Comparison of ENCODE assay signal across 8 cellular contexts in the genomic region with DNA sequence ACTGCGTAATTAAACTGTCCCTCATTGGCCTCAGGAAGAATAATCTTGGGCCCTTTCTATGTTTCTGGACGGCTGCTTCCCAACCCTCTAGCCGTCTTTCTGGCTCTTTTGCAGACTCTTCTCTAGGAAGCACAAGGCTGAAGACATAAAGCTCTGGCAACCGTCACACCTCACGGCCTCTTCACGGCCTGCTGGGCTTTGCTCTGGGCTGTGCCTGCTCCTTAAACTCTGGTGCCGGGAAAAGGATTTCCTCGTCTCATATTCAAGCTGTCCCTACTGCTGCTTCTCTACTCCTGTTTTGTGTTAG. TPM values are rescaled to one million over a fixed set of nuclear protein-coding genes. Genes with fewer than 3 reads are reported as not detected.
DNase-seq lines count a peak whose midpoint lies in the region; ATAC-seq and TF ChIP-seq lines count a peak whose summit lies in the region.
"Had no signal": no experiment of that assay in that cellular context is flagged by ENCODE, and none has a peak within 500 bp of the region (broad histone marks: within the 10 kb centered on the region; RNA-seq: fewer than 3 reads in every experiment).

No MANE protein-coding gene starts in this region.

- POLR2A ChIA-PET in RWPE1 (lab: Yijun Ruan, JAX; ENCODE audit: low non-redundant PET) = no interaction called here

- intact Hi-C loops in activated T-helper 1 cell treated with anti-CD3 and anti-CD28 coated beads, Interleukin-12 subunit alpha, Interleukin-12 subunit beta, Interleukin-2, Interleukin-4 antibody, amounts not matched to agents 30 ng/mL and 10 ng/mL and 1 ng/mL, durations not matched to agents 14 hours and 24 hours and 36 hours (cut with micrococcal nuclease) = loop anchor here (2.0 kb wide), 1 partner anchor 65 kb away; no protein-coding TSS in a partner anchor

- no peak for TF ChIP-seq CTCF in HL-60 (IDR thresholded peaks at IDR 0.05; ENCODE audit: insufficient read depth, low read length)
- TF ChIP-seq CTCF in suprapubic skin (IDR thresholded peaks at IDR 0.05) = no peak
- TF ChIP-seq CTCF in foreskin keratinocyte (conservative IDR thresholded peaks at IDR 0.05) = no peak
- TF ChIP-seq CTCF in RWPE1 (conservative IDR thresholded peaks at IDR 0.05; ENCODE audit: low read depth) = no peak

- peak overlapping the region; percentile 94 for H3K4me3 Mint-ChIP-seq in activated T-helper 1 cell treated with anti-CD3 and anti-CD28 coated beads, Interleukin-12 subunit alpha, Interleukin-12 subunit beta, Interleukin-2, Interleukin-4 antibody, amounts not matched to agents 30 ng/mL and 10 ng/mL and 1 ng/mL, durations not matched to agents 14 hours and 24 hours and 36 hours

- CTCF ChIA-PET in RWPE1 (lab: Yijun Ruan, JAX) = no interaction called here

- ATAC-seq in foreskin keratinocyte = no peak
- ATAC-seq: HCT116 had no signal

- H3K27ac ChIP-seq in HL-60 (replicated peaks) (peak overlapping the region; percentile 97), suprapubic skin (peak overlapping the region; percentile 79), foreskin keratinocyte (no peak overlapping the region), RWPE1 (no peak overlapping the region)

- H3K4me3 ChIP-seq in HL-60 (replicated peaks; ENCODE audit: insufficient read depth, low read length) (peak overlapping the region; percentile 50), suprapubic skin (peak overlapping the region; percentile 41), H7 (ENCODE audit: insufficient read depth, low read depth, low read length) (no peak overlapping the region)

- H3K27ac Mint-ChIP-seq in activated T-helper 1 cell treated with anti-CD3 and anti-CD28 coated beads, Interleukin-12 subunit alpha, Interleukin-12 subunit beta, Interleukin-2, Interleukin-4 antibody, amounts not matched to agents 30 ng/mL and 10 ng/mL and 1 ng/mL, durations not matched to agents 14 hours and 24 hours and 36 hours = peak overlapping the region; percentile 98

- H3K27me3 Mint-ChIP-seq in activated T-helper 1 cell treated with anti-CD3 and anti-CD28 coated beads, Interleukin-12 subunit alpha, Interleukin-12 subunit beta, Interleukin-2, Interleukin-4 antibody, amounts not matched to agents 30 ng/mL and 10 ng/mL and 1 ng/mL, durations not matched to agents 14 hours and 24 hours and 36 hours (ENCODE audit: insufficient read depth) = no peaks in the 10 kb centered on the region

- 57% methylated on average over 8 of the region's 8 CpGs for WGBS in suprapubic skin

- DNase-seq in HL-60 (ENCODE audit: low read depth in 1 of 2, low spot score in 1 of 2) = peak in 1 of 2 experiments; percentile 15
- no peak for DNase-seq in activated T-helper 1 cell treated with anti-CD3 and anti-CD28 coated beads, Interleukin-12 subunit alpha, Interleukin-12 subunit beta, Interleukin-2, Interleukin-4 antibody, amounts not matched to agents 30 ng/mL and 10 ng/mL and 1 ng/mL, durations not matched to agents 14 hours and 24 hours and 36 hours (ENCODE audit: low spot score)
- DNase-seq in kidney tubule cell (ENCODE audit: low spot score) = peak; percentile 78
- no peak for DNase-seq in suprapubic skin (ENCODE audit: low spot score in 2 of 2)
- DNase-seq in foreskin keratinocyte = no peak
- no peak for DNase-seq in H7
- DNase-seq in RWPE1 (ENCODE audit: low spot score) = no peak

- no peak for TF ChIP-seq POLR2A in suprapubic skin (IDR thresholded peaks at IDR 0.05)

- peaks cover 81% of the 10 kb centered on the region for H3K4me1 Mint-ChIP-seq in activated T-helper 1 cell treated with anti-CD3 and anti-CD28 coated beads, Interleukin-12 subunit alpha, Interleukin-12 subunit beta, Interleukin-2, Interleukin-4 antibody, amounts not matched to agents 30 ng/mL and 10 ng/mL and 1 ng/mL, durations not matched to agents 14 hours and 24 hours and 36 hours (ENCODE audit: low read depth)

- peaks cover 49% of the 10 kb centered on the region for H3K4me1 ChIP-seq in suprapubic skin
- H3K4me1 ChIP-seq in foreskin keratinocyte = no peaks in the 10 kb centered on the region

- H3K36me3 ChIP-seq in suprapubic skin (no peaks in the 10 kb centered on the region), H7 (replicated peaks; ENCODE audit: control insufficient read depth, insufficient read depth, low read length) (no peaks in the 10 kb centered on the region)

- no peaks in the 10 kb centered on the region for H3K9me3 ChIP-seq in suprapubic skin

- H3K27me3 ChIP-seq in HL-60 (ENCODE audit: insufficient read depth, poor library complexity, severe bottlenecking) (no peaks in the 10 kb centered on the region), suprapubic skin (no peaks in the 10 kb centered on the region), foreskin keratinocyte (no peaks in the 10 kb centered on the region), H7 (ENCODE audit: control insufficient read depth, insufficient read depth, low read length) (no peaks in the 10 kb centered on the region)

- H3K9me3 Mint-ChIP-seq in activated T-helper 1 cell treated with anti-CD3 and anti-CD28 coated beads, Interleukin-12 subunit alpha, Interleukin-12 subunit beta, Interleukin-2, Interleukin-4 antibody, amounts not matched to agents 30 ng/mL and 10 ng/mL and 1 ng/mL, durations not matched to agents 14 hours and 24 hours and 36 hours = peaks cover 3% of the 10 kb centered on the region

- peaks cover 40% of the 10 kb centered on the region for H3K36me3 Mint-ChIP-seq in activated T-helper 1 cell treated with anti-CD3 and anti-CD28 coated beads, Interleukin-12 subunit alpha, Interleukin-12 subunit beta, Interleukin-2, Interleukin-4 antibody, amounts not matched to agents 30 ng/mL and 10 ng/mL and 1 ng/mL, durations not matched to agents 14 hours and 24 hours and 36 hours (ENCODE audit: low read depth)

- TF ChIP-seq EP300 in suprapubic skin (IDR thresholded peaks at IDR 0.05) = no peak

RNA-seq across cellular contexts. Expression of a gene that starts 36.0 kb away (rescaled TPM):
- 340 and 367 TPM in 2 replicates for total RNA-seq in activated T-helper 1 cell treated with anti-CD3 and anti-CD28 coated beads, Interleukin-12 subunit alpha, Interleukin-12 subunit beta, Interleukin-2, Interleukin-4 antibody, amounts not matched to agents 30 ng/mL and 10 ng/mL and 1 ng/mL, durations not matched to agents 14 hours and 24 hours and 36 hours
- 10 to 100 TPM in 1 of 4 donors, 1 to 10 TPM in 3; 4.8 to 21.8 (median 7.3) TPM for total RNA-seq in suprapubic skin
- total RNA-seq in foreskin keratinocyte = 5.2 and 5.8 TPM in 2 replicates
- polyA plus RNA-seq in foreskin keratinocyte = 3.5 and 4.2 TPM in 2 replicates
- 6.9 and 8.2 TPM in 2 replicates for total RNA-seq in H7 (2014; rRNA removed; shearing (Covaris generic))

Comparison
In these comparisons a context has a peak if more than half of its experiments do, and no peak if none do; other contexts are left out.
1. H3K27ac ChIP-seq: peak in HL-60 (single experiment) and suprapubic skin (single experiment); none in foreskin keratinocyte (single experiment) and RWPE1 (single experiment).
2. RNA of a gene that starts 36.0 kb away (total RNA-seq): 340 to 367 TPM in activated T-helper 1 cell treated with anti-CD3 and anti-CD28 coated beads, Interleukin-12 subunit alpha, Interleukin-12 subunit beta, Interleukin-2, Interleukin-4 antibody, amounts not matched to agents 30 ng/mL and 10 ng/mL and 1 ng/mL, durations not matched to agents 14 hours and 24 hours and 36 hours; 4.8 to 21.8 TPM in suprapubic skin, 6.9 to 8.2 TPM in H7 and 5.2 to 5.8 TPM in foreskin keratinocyte; every median in the first group is over 10 times any median in the second.